18 cellular contexts compared by ENCODE assay signal in the genomic region with DNA sequence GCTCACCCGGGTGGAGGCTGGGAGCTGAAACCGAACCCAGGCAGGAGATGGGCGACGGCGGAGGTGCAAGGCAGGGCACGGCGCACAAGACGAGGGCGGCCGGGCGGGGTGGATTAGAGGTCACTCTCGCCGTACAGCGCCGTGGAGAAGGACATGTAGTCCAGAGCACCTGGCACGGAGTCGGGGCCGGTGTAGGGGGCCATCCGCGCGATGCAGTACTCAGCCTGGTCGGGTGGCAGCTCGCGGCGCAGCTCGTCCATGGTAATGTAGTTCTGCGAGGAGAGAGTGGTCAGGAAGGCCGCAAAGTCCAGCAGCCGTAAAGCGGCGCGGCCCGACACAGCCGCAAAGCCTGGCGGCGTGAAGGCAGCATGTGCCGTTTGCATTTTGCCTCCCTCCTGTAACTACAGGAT.
DNase-seq lines count a peak whose midpoint lies in the region; ATAC-seq and TF ChIP-seq lines count a peak whose summit lies in the region.
"Had no signal": no experiment of that assay in that cellular context is flagged by ENCODE, and none has a peak within 500 bp of the region (broad histone marks: within the 10 kb centered on the region; RNA-seq: fewer than 3 reads in every experiment).

No MANE protein-coding gene starts in this region.

- no peaks in the 10 kb centered on the region for H3K9me3 Mint-ChIP-seq in natural killer cell
- peaks cover 0 to 6% (median 0%) of the 10 kb centered on the region in 11 donors for H3K9me3 Mint-ChIP-seq in naive thymus-derived CD4-positive, alpha-beta T cell
- H3K9me3 Mint-ChIP-seq: HFFc6, neural crest cell had no signal

- CTCF ChIA-PET in AG04450 (lab: Charles Lee): interaction anchor here (0.7 kb wide), 1 partner anchor 12 kb away, joined by 3 read pairs; no protein-coding TSS in a partner anchor
- CTCF ChIA-PET in naive thymus-derived CD4-positive, alpha-beta T cell (lab: Charles Lee): no interaction called here

- ATAC-seq in body of pancreas: peak; percentile 51
- ATAC-seq in natural killer cell: peak in 2 of 3 donors; percentile 40 to 46
- ATAC-seq in naive thymus-derived CD4-positive, alpha-beta T cell: no peak
- ATAC-seq: GM12878 had no signal

- peaks cover 0 to 4% of the 10 kb centered on the region in 2 donors for H3K4me1 Mint-ChIP-seq in natural killer cell
- H3K4me1 Mint-ChIP-seq in naive thymus-derived CD4-positive, alpha-beta T cell: peaks cover 0 to 4% (median 0%) of the 10 kb centered on the region in 7 donors
- H3K4me1 Mint-ChIP-seq: neural crest cell had no signal

- H3K9me3 ChIP-seq in AG04450 (ENCODE audit: control insufficient read depth, insufficient read depth, low read length) (no peaks in the 10 kb centered on the region; the same call in 1 of the 2 replicates), body of pancreas (no peaks in the 10 kb centered on the region)
- no peaks in the 10 kb centered on the region for H3K9me3 ChIP-seq in naive thymus-derived CD4-positive, alpha-beta T cell (ENCODE audit: control insufficient read depth in 2 of 3, low read length in 3 of 3)
- H3K9me3 ChIP-seq: lower lobe of right lung, stomach had no signal

- no peak for TF ChIP-seq CTCF in AG04450 (IDR thresholded peaks at IDR 0.05; ENCODE audit: low read depth, low read length)
- TF ChIP-seq CTCF in body of pancreas (IDR thresholded peaks at IDR 0.05): no peak
- no peak for TF ChIP-seq CTCF in natural killer cell (IDR thresholded peaks at IDR 0.05)

- H3K27me3 Mint-ChIP-seq in natural killer cell (ENCODE audit: low read depth in 2 of 2): no peaks in the 10 kb centered on the region
- no peaks in the 10 kb centered on the region for H3K27me3 Mint-ChIP-seq in naive thymus-derived CD4-positive, alpha-beta T cell

- POLR2A ChIA-PET in AG04450 (lab: Yijun Ruan, JAX): no interaction called here
- POLR2A ChIA-PET in naive thymus-derived CD4-positive, alpha-beta T cell (lab: Charles Lee): no interaction called here

- H3K4me3 ChIP-seq in AG04450 (ENCODE audit: low read depth, low read length) (no peak overlapping the region), body of pancreas (no peak overlapping the region)
- H3K4me3 ChIP-seq in naive thymus-derived CD4-positive, alpha-beta T cell (ENCODE audit: low read length): no peak overlapping the region
- H3K4me3 ChIP-seq: GM12878, lower lobe of right lung, stomach had no signal

- WGBS in body of pancreas, 2 donors: 86 to 96% methylated on average over 37 of the region's 37 CpGs

- no peaks in the 10 kb centered on the region for H3K4me1 ChIP-seq in body of pancreas
- H3K4me1 ChIP-seq in naive thymus-derived CD4-positive, alpha-beta T cell (ENCODE audit: control insufficient read depth in 2 of 2, insufficient read depth in 2 of 2, low read length in 2 of 2): no peaks in the 10 kb centered on the region
- H3K4me1 ChIP-seq: lower lobe of right lung had no signal

- intact Hi-C loops in body of pancreas (cut with DNase I) (no loop called here), natural killer cell (cut with micrococcal nuclease) (no loop called here)
- intact Hi-C loops in naive thymus-derived CD4-positive, alpha-beta T cell (cut with micrococcal nuclease): no loop called here

- no peak overlapping the region for H3K4me3 Mint-ChIP-seq in natural killer cell
- H3K4me3 Mint-ChIP-seq in naive thymus-derived CD4-positive, alpha-beta T cell: peak overlapping the region in 3 of 10 donors; percentile 7 to 33 (median 30)
- H3K4me3 Mint-ChIP-seq: neural crest cell had no signal

- peak overlapping the region; percentile 2 for H3K27ac ChIP-seq in AG04450 (ENCODE audit: low read depth, low read length)
- H3K27ac ChIP-seq in body of pancreas: no peak overlapping the region
- H3K27ac ChIP-seq in naive thymus-derived CD4-positive, alpha-beta T cell (ENCODE audit: low read depth, low read length): no peak overlapping the region
- H3K27ac ChIP-seq: lower lobe of right lung, stomach had no signal

- no peaks in the 10 kb centered on the region for H3K36me3 Mint-ChIP-seq in natural killer cell
- peaks cover 2 to 81% (median 68%) of the 10 kb centered on the region in 5 donors for H3K36me3 Mint-ChIP-seq in naive thymus-derived CD4-positive, alpha-beta T cell

- peaks cover 11 to 42% of the 10 kb centered on the region in 2 donors for H3K36me3 ChIP-seq in body of pancreas (replicated peaks in 1 of 2; ENCODE audit: insufficient read depth in 1 of 2, low read depth in 2 of 2)
- H3K36me3 ChIP-seq in naive thymus-derived CD4-positive, alpha-beta T cell (ENCODE audit: control insufficient read depth in 2 of 3, insufficient read depth in 3 of 3, low read length in 3 of 3): peaks cover 0 to 86% (median 48%) of the 10 kb centered on the region in 3 experiments

- no peak for DNase-seq in AG04450 (ENCODE audit: low read depth, low spot score)
- peak; percentile 15 for DNase-seq in DMS153 treated with DMSO at 0.1 percent for 48 hours (lab: John Stamatoyannopoulos, UW; ENCODE audit: unreplicated experiment)
- DNase-seq in body of pancreas: no peak
- no peak for DNase-seq in natural killer cell
- no peak for DNase-seq in naive thymus-derived CD4-positive, alpha-beta T cell
- DNase-seq in activated gamma-delta T cell treated with Interleukin-2 at 50 U/mL for 16 hours: no peak
- DNase-seq in ecto neural progenitor cell (ENCODE audit: low spot score): no peak
- no peak for DNase-seq in middle frontal gyrus (ENCODE audit: extremely low spot score, low spot score)
- DNase-seq: activated CD8-positive, alpha-beta memory T cell treated with anti-CD3 and anti-CD28 coated beads, Interleukin-2, amount 50 U/mL, for 4 hours; cerebellar nuclear complex; GDM1; HFFc6; KBM-7; lower lobe of right lung; NCI-H187 treated with DMSO at 0.1 percent for 48 hours; stomach had no signal

- no peak overlapping the region for H3K27ac Mint-ChIP-seq in natural killer cell
- peak overlapping the region in 2 of 9 donors; percentile 36 to 53 for H3K27ac Mint-ChIP-seq in naive thymus-derived CD4-positive, alpha-beta T cell

- no peak for TF ChIP-seq POLR2A in body of pancreas (IDR thresholded peaks at IDR 0.05)

- H3K27me3 ChIP-seq in AG04450 (ENCODE audit: control insufficient read depth, insufficient read depth, low read length) (no peaks in the 10 kb centered on the region), body of pancreas (no peaks in the 10 kb centered on the region)
- no peaks in the 10 kb centered on the region for H3K27me3 ChIP-seq in naive thymus-derived CD4-positive, alpha-beta T cell (ENCODE audit: control insufficient read depth in 2 of 2, insufficient read depth in 2 of 2, low read length in 2 of 2)
- H3K27me3 ChIP-seq: stomach had no signal
